In the genomic region with DNA sequence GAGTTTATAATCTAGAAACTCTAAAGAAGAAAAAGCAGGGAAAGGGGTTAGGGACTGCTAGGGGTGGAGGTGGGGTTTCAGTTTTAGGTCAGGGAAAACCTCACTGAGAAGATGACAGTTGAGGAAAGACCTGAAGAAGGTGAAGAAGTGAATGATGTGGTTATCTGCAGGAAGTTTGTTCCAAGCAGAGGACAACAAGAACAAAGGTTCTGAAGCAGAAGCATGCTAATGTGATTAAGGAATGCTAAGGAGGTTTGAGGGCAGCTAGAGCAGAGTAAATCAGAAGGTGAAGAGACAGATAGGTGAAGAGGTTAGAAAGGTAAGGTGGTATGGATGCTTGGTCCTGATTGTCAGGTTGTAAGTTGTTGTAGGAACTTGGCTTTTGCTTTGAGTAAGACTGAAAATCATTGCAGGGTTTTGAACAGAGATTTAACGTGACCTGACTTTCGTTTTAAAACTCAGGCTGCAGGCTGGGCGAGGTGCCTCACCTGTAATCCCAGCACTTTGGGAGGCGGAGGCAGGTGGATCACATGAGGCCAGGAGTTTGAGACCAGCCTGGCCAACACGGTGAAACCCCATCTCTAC, we compare ENCODE assay signal across 10 cellular contexts. TPM values are rescaled to one million over a fixed set of nuclear protein-coding genes. Genes with fewer than 3 reads are reported as not detected.
DNase-seq lines count a peak whose midpoint lies in the region; ATAC-seq and TF ChIP-seq lines count a peak whose summit lies in the region.
"Had no signal": no experiment of that assay in that cellular context is flagged by ENCODE, and none has a peak within 500 bp of the region (broad histone marks: within the 10 kb centered on the region; RNA-seq: fewer than 3 reads in every experiment).

No MANE protein-coding gene starts in this region.

- no peaks in the 10 kb centered on the region for H3K4me1 ChIP-seq in HEK293 (ENCODE audit: control insufficient read depth, insufficient read depth, low read length)
- peaks cover 0 to 22% of the 10 kb centered on the region in 2 experiments; a peak in 1 of 4 replicates for H3K4me1 ChIP-seq in SK-N-SH (ENCODE audit: control insufficient read depth in 1 of 2, insufficient read depth in 2 of 2, low read depth in 1 of 2, low read length in 1 of 2)
- H3K4me1 ChIP-seq in right cardiac atrium (ENCODE audit: control insufficient read depth, insufficient read depth, low read length): no peaks in the 10 kb centered on the region
- H3K4me1 ChIP-seq: parathyroid adenoma had no signal

- no peak overlapping the region for H2AFZ ChIP-seq in SK-N-SH (ENCODE audit: low read depth)
- H2AFZ ChIP-seq: parathyroid adenoma had no signal

- H3K9me3 Mint-ChIP-seq in activated naive CD4-positive, alpha-beta T cell treated with anti-CD3 and anti-CD28 coated beads, Interleukin-2, amount 50 U/mL, for 24 hours: no peaks in the 10 kb centered on the region
- no peaks in the 10 kb centered on the region for H3K9me3 Mint-ChIP-seq in stimulated activated effector memory CD8-positive, alpha-beta T cell treated with anti-CD3 and anti-CD28 coated beads, Interleukin-12 subunit alpha, Interleukin-12 subunit beta, amount 100 ng/mL, for 72 hours

- H3F3A ChIP-seq in SK-N-SH (replicated peaks; ENCODE audit: insufficient read depth): peaks cover 40% of the 10 kb centered on the region

- H4K20me1 ChIP-seq in SK-N-SH (ENCODE audit: insufficient read depth): peaks cover 74% of the 10 kb centered on the region

- no peak for TF ChIP-seq EP300 in SK-N-SH (IDR thresholded peaks at IDR 0.05; ENCODE audit: borderline replicate concordance in 1 of 2, low read depth in 1 of 2, low read length in 1 of 2)

- no peak for DNase-seq in activated naive CD4-positive, alpha-beta T cell (lab: John Stamatoyannopoulos, UW)
- DNase-seq in SK-N-SH: no peak
- DNase-seq in stimulated activated effector memory CD8-positive, alpha-beta T cell treated with anti-CD3 and anti-CD28 coated beads, Interleukin-12 subunit alpha, Interleukin-12 subunit beta, amount 100 ng/mL, for 72 hours (ENCODE audit: low spot score in 2 of 2): no peak
- DNase-seq in right cardiac atrium: no peak
- no peak for DNase-seq in NCI-H748 (lab: John Stamatoyannopoulos, UW; ENCODE audit: unreplicated experiment)
- DNase-seq in NCI-H1417 treated with DMSO at 0.1 percent for 48 hours (lab: John Stamatoyannopoulos, UW): no peak
- DNase-seq: NK-92 treated with Interleukin-12 subunit alpha and Interleukin-12 subunit beta, amount 100 ng/mL, for 24 hours had no signal

- H3K27ac ChIP-seq in HEK293 (ENCODE audit: extremely low read depth, low read depth, low read length): no peak overlapping the region
- H3K27ac ChIP-seq in SK-N-SH (ENCODE audit: low read depth in 2 of 2, low read length in 1 of 2): peak overlapping the region in 1 of 2 experiments; percentile 66; a peak in 2 of 4 replicates
- H3K27ac ChIP-seq in right cardiac atrium (ENCODE audit: low read length): no peak overlapping the region
- H3K27ac ChIP-seq: parathyroid adenoma had no signal

- H3K9me3 ChIP-seq in HEK293 (ENCODE audit: control insufficient read depth, insufficient read depth, low read depth, low read length) (no peaks in the 10 kb centered on the region), SK-N-SH (no peaks in the 10 kb centered on the region), right cardiac atrium (ENCODE audit: control insufficient read depth, low read length) (no peaks in the 10 kb centered on the region)

- CTCF ChIA-PET in HEK293 (lab: Yijun Ruan, JAX) (interaction anchor here (0.6 kb wide), 1 partner anchor 60 kb away, joined by 4 read pairs; no protein-coding TSS in a partner anchor), SK-N-SH (lab: Yijun Ruan, JAX) (interaction anchor here (0.8 kb wide), 1 partner anchor 18 kb away, joined by 3 read pairs; no protein-coding TSS in a partner anchor)

- H3K36me3 ChIP-seq in HEK293 (ENCODE audit: control insufficient read depth in 2 of 2, insufficient read depth in 1 of 2, low read length in 2 of 2) (no peaks in the 10 kb centered on the region), SK-N-SH (replicated peaks in 1 of 2; ENCODE audit: control insufficient read depth in 1 of 2, insufficient read depth in 2 of 2, low read length in 1 of 2) (peaks cover 0 to 4% of the 10 kb centered on the region in 2 experiments)

- H3K27me3 ChIP-seq in SK-N-SH (ENCODE audit: insufficient read depth): no peaks in the 10 kb centered on the region
- no peaks in the 10 kb centered on the region for H3K27me3 ChIP-seq in right cardiac atrium (ENCODE audit: control insufficient read depth, insufficient read depth)

- intact Hi-C loops in right cardiac atrium (cut with DNase I): no loop called here

- 80% methylated on average over 5 of the region's 5 CpGs for WGBS in SK-N-SH (ENCODE audit: low lambda C conversion rate)
- WGBS in right cardiac atrium: 90% methylated on average over 5 of the region's 5 CpGs

- no peak for TF ChIP-seq CTCF in HEK293 (tag by site-specific recombination; IDR thresholded peaks at IDR 0.05)
- no peak for TF ChIP-seq CTCF in SK-N-SH (IDR thresholded peaks at IDR 0.05)

- no peaks in the 10 kb centered on the region for H3K27me3 Mint-ChIP-seq in activated naive CD4-positive, alpha-beta T cell treated with anti-CD3 and anti-CD28 coated beads, Interleukin-2, amount 50 U/mL, for 24 hours

- peak; percentile 29 for ATAC-seq in stimulated activated effector memory CD8-positive, alpha-beta T cell treated with anti-CD3 and anti-CD28 coated beads, Interleukin-12 subunit alpha, Interleukin-12 subunit beta, amount 100 ng/mL, for 72 hours
- ATAC-seq in right cardiac atrium: no peak

- peaks cover 2% of the 10 kb centered on the region for H3K36me3 Mint-ChIP-seq in activated naive CD4-positive, alpha-beta T cell treated with anti-CD3 and anti-CD28 coated beads, Interleukin-2, amount 50 U/mL, for 24 hours
- H3K36me3 Mint-ChIP-seq in stimulated activated effector memory CD8-positive, alpha-beta T cell treated with anti-CD3 and anti-CD28 coated beads, Interleukin-12 subunit alpha, Interleukin-12 subunit beta, amount 100 ng/mL, for 72 hours: peaks cover 18% of the 10 kb centered on the region

- H3K4me2 ChIP-seq in SK-N-SH: peak overlapping the region; percentile 53

- peaks cover 69% of the 10 kb centered on the region for H3K4me1 Mint-ChIP-seq in activated naive CD4-positive, alpha-beta T cell treated with anti-CD3 and anti-CD28 coated beads, Interleukin-2, amount 50 U/mL, for 24 hours
- H3K4me1 Mint-ChIP-seq in stimulated activated effector memory CD8-positive, alpha-beta T cell treated with anti-CD3 and anti-CD28 coated beads, Interleukin-12 subunit alpha, Interleukin-12 subunit beta, amount 100 ng/mL, for 72 hours: peaks cover 65% of the 10 kb centered on the region

- no peak overlapping the region for H3K9ac ChIP-seq in SK-N-SH
- H3K9ac ChIP-seq: parathyroid adenoma had no signal

- peak overlapping the region; percentile 1 for H3K4me3 Mint-ChIP-seq in activated naive CD4-positive, alpha-beta T cell treated with anti-CD3 and anti-CD28 coated beads, Interleukin-2, amount 50 U/mL, for 24 hours
- peak overlapping the region; percentile 35 for H3K4me3 Mint-ChIP-seq in stimulated activated effector memory CD8-positive, alpha-beta T cell treated with anti-CD3 and anti-CD28 coated beads, Interleukin-12 subunit alpha, Interleukin-12 subunit beta, amount 100 ng/mL, for 72 hours

- no peaks in the 10 kb centered on the region for H3K9me2 ChIP-seq in SK-N-SH

- peak overlapping the region; percentile 3 for H3K27ac Mint-ChIP-seq in activated naive CD4-positive, alpha-beta T cell treated with anti-CD3 and anti-CD28 coated beads, Interleukin-2, amount 50 U/mL, for 24 hours
- H3K27ac Mint-ChIP-seq in stimulated activated effector memory CD8-positive, alpha-beta T cell treated with anti-CD3 and anti-CD28 coated beads, Interleukin-12 subunit alpha, Interleukin-12 subunit beta, amount 100 ng/mL, for 72 hours: no peak overlapping the region

- POLR2A ChIA-PET in HEK293 (lab: Yijun Ruan, JAX): no interaction called here
- POLR2A ChIA-PET in SK-N-SH (lab: Yijun Ruan, JAX): no interaction called here

- H3K79me2 ChIP-seq in SK-N-SH (ENCODE audit: insufficient read depth): peaks cover 96% of the 10 kb centered on the region

- TF ChIP-seq RAD21 in SK-N-SH (IDR thresholded peaks at IDR 0.05; ENCODE audit: low read length): no peak

- no peak overlapping the region for H3K4me3 ChIP-seq in HEK293 (ENCODE audit: low read depth, low read length)
- no peak overlapping the region for H3K4me3 ChIP-seq in SK-N-SH (ENCODE audit: low read depth in 2 of 2, low read length in 1 of 2)
- H3K4me3 ChIP-seq in right cardiac atrium (ENCODE audit: low read length): no peak overlapping the region

TF ChIP-seq in HEK293, 187 proteins besides CTCF, POLR2A, EP300 and RAD21:
- TF ChIP-seq HOXD13 (CRISPR knock-in tag; IDR thresholded peaks at IDR 0.05; ENCODE audit: borderline replicate concordance) (no peak), PRDM1 (tag by site-specific recombination; IDR thresholded peaks at IDR 0.05) (peak; percentile 64), ZNF354C (tag by site-specific recombination; IDR thresholded peaks at IDR 0.05; ENCODE audit: borderline replicate concordance, low read depth) (no peak), ZSCAN16 (tag by site-specific recombination; IDR thresholded peaks at IDR 0.05) (no peak)
TF ChIP-seq in HEK293: peak in this region for 1.

TF ChIP-seq in SK-N-SH, 30 proteins besides CTCF, POLR2A, EP300 and RAD21:
- TF ChIP-seq, protein P1, sequence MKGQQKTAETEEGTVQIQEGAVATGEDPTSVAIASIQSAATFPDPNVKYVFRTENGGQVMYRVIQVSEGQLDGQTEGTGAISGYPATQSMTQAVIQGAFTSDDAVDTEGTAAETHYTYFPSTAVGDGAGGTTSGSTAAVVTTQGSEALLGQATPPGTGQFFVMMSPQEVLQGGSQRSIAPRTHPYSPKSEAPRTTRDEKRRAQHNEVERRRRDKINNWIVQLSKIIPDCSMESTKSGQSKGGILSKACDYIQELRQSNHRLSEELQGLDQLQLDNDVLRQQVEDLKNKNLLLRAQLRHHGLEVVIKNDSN (IDR thresholded peaks at IDR 0.05; ENCODE audit: borderline replicate concordance, low read depth): no peak
- no peak for TF ChIP-seq GABPA (IDR thresholded peaks at IDR 0.05; ENCODE audit: low read depth)

RNA-seq across cellular contexts. Expression of a gene that starts 8.6 kb away (rescaled TPM):
- polyA plus RNA-seq in SK-N-SH (2012; rRNA removed): 22.3 and 31.9 TPM in 2 replicates
- 28.5 and 30.6 TPM in 2 replicates for polyA plus RNA-seq in SK-N-SH (2012; cell fraction: cytosol; rRNA removed)
- 17.1 and 30.4 TPM in 2 replicates for polyA plus RNA-seq in SK-N-SH (2012; cell fraction: nucleus; rRNA removed)
- 10 to 100 TPM; 20.2 to 39.1 (median 25.1) TPM for total RNA-seq in right cardiac atrium
- 12.9 TPM for polyA plus RNA-seq in right cardiac atrium

RNA-seq across cellular contexts. Expression of a gene that starts 35.5 kb away (rescaled TPM):
- polyA plus RNA-seq in SK-N-SH (2012; rRNA removed) (24.0 and 26.9 TPM in 2 replicates), right cardiac atrium (8.4 TPM)
- 22.7 and 23.9 TPM in 2 replicates for polyA plus RNA-seq in SK-N-SH (2012; cell fraction: cytosol; rRNA removed)
- polyA plus RNA-seq in SK-N-SH (2012; cell fraction: nucleus; rRNA removed): 34.1 and 42.3 TPM in 2 replicates
- total RNA-seq in right cardiac atrium: 10 to 100 TPM; 11.1 to 19.8 (median 13.1) TPM

RNA-seq across cellular contexts. Expression of a gene that starts 37.0 kb away (rescaled TPM):
- polyA plus RNA-seq in SK-N-SH (2012; rRNA removed) (86.4 and 101 TPM in 2 replicates), right cardiac atrium (98.8 TPM)
- polyA plus RNA-seq in SK-N-SH (2012; cell fraction: cytosol; rRNA removed): 60.4 and 61.4 TPM in 2 replicates
- polyA plus RNA-seq in SK-N-SH (2012; cell fraction: nucleus; rRNA removed): 220 and 261 TPM in 2 replicates
- 10 to 100 TPM; 80.8 to 98.8 (median 88.4) TPM for total RNA-seq in right cardiac atrium
